Comparison of ENCODE assay signal across 11 cellular contexts in genomic region chr7:50826371-50827172, GRCh38. TPM values are rescaled to one million over a fixed set of nuclear protein-coding genes. Genes with fewer than 3 reads are reported as not detected.
DNase-seq lines count a peak whose midpoint lies in the region; ATAC-seq and TF ChIP-seq lines count a peak whose summit lies in the region.
"Had no signal": no experiment of that assay in that cellular context is flagged by ENCODE, and none has a peak within 500 bp of the region (broad histone marks: within the 10 kb centered on the region; RNA-seq: fewer than 3 reads in every experiment).

No MANE protein-coding gene starts in this region.

- CTCF ChIA-PET in HEK293T (lab: Yijun Ruan, JAX), result no interaction called here

- TF ChIP-seq CTCF in astrocyte of the spinal cord (IDR thresholded peaks at IDR 0.05; ENCODE audit: low read depth, low read length) (peak; percentile 22), osteocyte (IDR thresholded peaks at IDR 0.05) (no peak)

- ATAC-seq in GM21515 (IDR thresholded peaks at IDR 0.05; ENCODE audit: unreplicated experiment), result no peak

- peak overlapping the region; percentile 20 for H3K4me3 Mint-ChIP-seq in osteocyte (ENCODE audit: unreplicated experiment)

- no peaks in the 10 kb centered on the region for H3K9me3 Mint-ChIP-seq in osteocyte (ENCODE audit: unreplicated experiment)

- peak overlapping the region; percentile 75 for H3K27ac Mint-ChIP-seq in osteocyte (ENCODE audit: unreplicated experiment)

- POLR2A ChIA-PET in HEK293T (lab: Yijun Ruan, JAX), result no interaction called here

- H3K36me3 Mint-ChIP-seq in osteocyte (ENCODE audit: unreplicated experiment), result no peaks in the 10 kb centered on the region

- in situ Hi-C loops in astrocyte of the spinal cord (cut with HindIII; ENCODE audit: low sequenced_read_pairs), result no loop called here

- no peak overlapping the region for H3K4me3 ChIP-seq in astrocyte of the spinal cord (ENCODE audit: low read depth, low read length)

- DNase-seq in ELR (ENCODE audit: low read depth) (peak; percentile 93), RKO (ENCODE audit: low spot score) (peak; percentile 92), astrocyte of the spinal cord (ENCODE audit: low read depth, low spot score) (peak; percentile 90), osteocyte (ENCODE audit: extremely low spot score, unreplicated experiment) (no peak), NCI-H2081 treated with DMSO at 0.1 percent for 48 hours (lab: John Stamatoyannopoulos, UW) (no peak), NCI-H146 (lab: John Stamatoyannopoulos, UW) (no peak), HEK293T (ENCODE audit: extremely low spot score) (no peak)
- DNase-seq: caudate nucleus, NCI-H1105, retina had no signal

- peaks cover 27% of the 10 kb centered on the region for H3K4me1 Mint-ChIP-seq in osteocyte (ENCODE audit: unreplicated experiment)

- H3K27me3 Mint-ChIP-seq in osteocyte (ENCODE audit: unreplicated experiment), result no peaks in the 10 kb centered on the region

TF ChIP-seq in HEK293T, 16 proteins besides CTCF, POLR2A, EP300 and RAD21:
- TF ChIP-seq ELF4 (IDR thresholded peaks at IDR 0.05) (no peak), ZNF384 (IDR thresholded peaks at IDR 0.05) (no peak), FOXA1 (IDR thresholded peaks at IDR 0.05) (no peak), HDGF (IDR thresholded peaks at IDR 0.05; ENCODE audit: borderline replicate concordance) (no peak), TARDBP (IDR thresholded peaks at IDR 0.05) (no peak), L3MBTL2 (conservative IDR thresholded peaks at IDR 0.05) (no peak), SP1 (IDR thresholded peaks at IDR 0.05) (no peak), FOXM1 (IDR thresholded peaks at IDR 0.05; ENCODE audit: borderline replicate concordance) (no peak), FOXK2 (IDR thresholded peaks at IDR 0.05) (no peak), ARNT (IDR thresholded peaks at IDR 0.05) (no peak), LEF1 (IDR thresholded peaks at IDR 0.05; ENCODE audit: borderline replicate concordance) (no peak), BHLHE40 (IDR thresholded peaks at IDR 0.05; ENCODE audit: borderline replicate concordance) (no peak), SUZ12 (IDR thresholded peaks at IDR 0.05) (no peak), CTBP1 (IDR thresholded peaks at IDR 0.05; ENCODE audit: borderline replicate concordance) (no peak)
- TF ChIP-seq, protein P1, sequence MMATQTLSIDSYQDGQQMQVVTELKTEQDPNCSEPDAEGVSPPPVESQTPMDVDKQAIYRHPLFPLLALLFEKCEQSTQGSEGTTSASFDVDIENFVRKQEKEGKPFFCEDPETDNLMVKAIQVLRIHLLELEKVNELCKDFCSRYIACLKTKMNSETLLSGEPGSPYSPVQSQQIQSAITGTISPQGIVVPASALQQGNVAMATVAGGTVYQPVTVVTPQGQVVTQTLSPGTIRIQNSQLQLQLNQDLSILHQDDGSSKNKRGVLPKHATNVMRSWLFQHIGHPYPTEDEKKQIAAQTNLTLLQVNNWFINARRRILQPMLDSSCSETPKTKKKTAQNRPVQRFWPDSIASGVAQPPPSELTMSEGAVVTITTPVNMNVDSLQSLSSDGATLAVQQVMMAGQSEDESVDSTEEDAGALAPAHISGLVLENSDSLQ (IDR thresholded peaks at IDR 0.05), result no peak
TF ChIP-seq in HEK293T: peak in this region for 0.

RNA-seq across cellular contexts. Expression of gene GRB10, which starts 43.9 kb away (rescaled TPM):
- 47.4 and 51.3 TPM in 2 replicates for total RNA-seq in osteocyte

Comparison
In these comparisons a context has a peak if more than half of its experiments do, and no peak if none do; other contexts are left out.
1. DNase-seq: peak in ELR (single experiment), RKO (single experiment) and astrocyte of the spinal cord (single experiment); none in osteocyte (single experiment), NCI-H2081 treated with DMSO at 0.1 percent for 48 hours (single experiment), NCI-H146 (single experiment) and HEK293T (single experiment).